Comparison of ENCODE assay signal across 1 cellular context in genomic region chr15:40809051-40809450, GRCh38.
TF ChIP-seq lines count a peak whose summit lies in the region.

No MANE protein-coding gene starts in this region.

TF ChIP-seq in GM12878, 131 proteins besides CTCF, POLR2A, EP300 and RAD21:
- TF ChIP-seq RELB (IDR thresholded peaks at IDR 0.05; ENCODE audit: low read depth), result no peak
- peak; percentile 25 for TF ChIP-seq RELA (IDR thresholded peaks at IDR 0.05; ENCODE audit: borderline replicate concordance, partially characterized antibody)
- TF ChIP-seq ZBTB33 (IDR thresholded peaks at IDR 0.05), result no peak
- no peak for TF ChIP-seq E4F1 (IDR thresholded peaks at IDR 0.05; ENCODE audit: borderline replicate concordance, partially characterized antibody)
- TF ChIP-seq NR2C2 (IDR thresholded peaks at IDR 0.05; ENCODE audit: borderline replicate concordance, control insufficient read depth, insufficient read length, low read depth), result no peak
- 0 out of 2 replicates have a peak, but pooled peaks have one; percentile 36 for TF ChIP-seq EED (IDR thresholded peaks at IDR 0.05; ENCODE audit: low read depth)
- TF ChIP-seq SREBF1 (IDR thresholded peaks at IDR 0.05; ENCODE audit: low read length), result no peak
- no peak for TF ChIP-seq KLF5 (IDR thresholded peaks at IDR 0.05; ENCODE audit: partially characterized antibody)
- TF ChIP-seq HCFC1 (IDR thresholded peaks at IDR 0.05; ENCODE audit: low read length), result 0 out of 2 replicates have a peak, but pooled peaks have one; percentile 3
